ENCODE assay signal across 19 cellular contexts in the genomic region with DNA sequence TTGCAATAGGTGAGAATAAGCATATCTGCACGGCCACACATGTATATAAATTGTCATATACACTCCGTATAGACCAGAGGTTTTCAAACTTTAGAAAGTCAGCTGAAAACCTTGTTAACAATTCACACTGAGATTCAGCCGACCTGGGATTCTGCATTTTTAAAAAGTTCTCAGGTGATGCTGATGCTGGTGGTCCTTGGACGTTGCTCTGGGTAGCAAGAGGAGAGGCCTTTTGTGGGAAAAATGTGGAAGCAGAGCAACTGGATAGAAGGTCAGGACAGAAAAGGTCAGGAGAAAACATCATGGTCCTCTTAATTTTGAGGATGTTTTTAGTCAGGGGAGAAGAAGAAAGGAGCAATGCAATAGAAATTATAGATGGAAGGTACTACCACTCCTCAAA. TPM values are rescaled to one million over a fixed set of nuclear protein-coding genes. Genes with fewer than 3 reads are reported as not detected.
"Had no signal": no experiment of that assay in that cellular context is flagged by ENCODE, and none has a peak within 500 bp of the region (broad histone marks: within the 10 kb centered on the region; RNA-seq: fewer than 3 reads in every experiment).

No MANE protein-coding gene starts in this region.

RNA-seq across cellular contexts. Expression of a gene that starts 52.9 kb away (rescaled TPM):
- total RNA-seq: activated naive CD4-positive, alpha-beta T cell treated with anti-CD3 and anti-CD28 coated beads for 36 hours; activated naive CD4-positive, alpha-beta T cell treated with anti-CD3 and anti-CD28 coated beads, Interleukin-2, amount 50 U/mL, for 72 hours; activated naive CD8-positive, alpha-beta T cell treated with anti-CD3 and anti-CD28 coated beads for 36 hours; activated naive CD8-positive, alpha-beta T cell treated with anti-CD3 and anti-CD28 coated beads, Interleukin-2, amount 10 ng/mL, durations not matched to agents 7 days and 5 days; activated T-cell treated with anti-CD3 and anti-CD28 coated beads, Interleukin-2, amount 50 U/mL, for 4 hours; activated T-cell treated with anti-CD3 and anti-CD28 coated beads, Interleukin-2, amount 50 U/mL, for 72 hours; activated T-helper 1 cell treated with anti-CD3 and anti-CD28 coated beads, Interleukin-12 subunit alpha, Interleukin-12 subunit beta, Interleukin-2, Interleukin-4 antibody, amounts not matched to agents 30 ng/mL and 10 ng/mL and 1 ng/mL, durations not matched to agents 14 hours and 24 hours and 36 hours; activated T-helper 17 cell treated with anti-CD3 and anti-CD28 coated beads, Interleukin-2, amount 50 U/mL, for 72 hours; activated T-helper 2 cell treated with anti-CD3 and anti-CD28 coated beads, Interferon-gamma antibody, Interleukin-2, Interleukin-4, amounts not matched to agents 10 μg/mL and 5 μg/mL and 100 μg/mL, durations not matched to agents 14 hours and 24 hours and 36 hours; adrenal gland; aorta; ascending aorta; astrocyte; body of pancreas; bronchial epithelial cell; cardiac muscle cell; cardiac septum; cerebellum; chondrocyte had no signal
- polyA plus RNA-seq: adrenal gland, aorta, cardiac muscle cell had no signal
